Comparison of ENCODE assay signal across 10 cellular contexts in the genomic region with DNA sequence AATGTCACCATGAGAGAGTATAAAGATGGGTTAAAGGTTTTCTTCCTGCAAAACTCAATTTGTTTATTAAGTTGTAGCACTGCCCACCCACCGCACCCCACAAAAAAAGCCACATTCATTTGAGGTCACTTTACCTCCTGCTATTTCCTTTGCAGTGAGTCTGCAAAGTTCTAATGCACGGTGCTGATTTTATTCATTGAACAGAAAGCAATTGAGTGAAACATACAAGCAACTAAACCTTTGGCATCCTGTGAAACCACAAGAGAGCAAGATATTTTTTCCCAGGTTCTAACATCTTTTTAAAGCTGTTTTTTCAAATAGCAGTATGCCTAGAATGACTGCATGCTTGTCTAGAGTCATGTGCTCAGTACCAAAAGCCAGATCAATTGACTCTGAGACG. TPM values are rescaled to one million over a fixed set of nuclear protein-coding genes. Genes with fewer than 3 reads are reported as not detected.
DNase-seq lines count a peak whose midpoint lies in the region; ATAC-seq and TF ChIP-seq lines count a peak whose summit lies in the region.
"Had no signal": no experiment of that assay in that cellular context is flagged by ENCODE, and none has a peak within 500 bp of the region (broad histone marks: within the 10 kb centered on the region; RNA-seq: fewer than 3 reads in every experiment).

No MANE protein-coding gene starts in this region.

- peaks cover 14% of the 10 kb centered on the region for H3K4me1 Mint-ChIP-seq in mesothelial cell of epicardium

- peak; percentile 43 for ATAC-seq in GM19035 (IDR thresholded peaks at IDR 0.05; ENCODE audit: unreplicated experiment)
- peak; percentile 55 for ATAC-seq in HG03460 (IDR thresholded peaks at IDR 0.05; ENCODE audit: unreplicated experiment)
- no peak for ATAC-seq in esophagus mucosa

- H3K36me3 Mint-ChIP-seq in mesothelial cell of epicardium, result no peaks in the 10 kb centered on the region

- H3K27me3 ChIP-seq in brain microvascular endothelial cell (replicated peaks), result no peaks in the 10 kb centered on the region

- no peak overlapping the region for H3K4me3 Mint-ChIP-seq in mesothelial cell of epicardium

- H3K27me3 Mint-ChIP-seq in mesothelial cell of epicardium (ENCODE audit: low read depth), result no peaks in the 10 kb centered on the region

- H3K27ac ChIP-seq in brain microvascular endothelial cell, result peak overlapping the region; percentile 81

- in situ Hi-C loops in brain microvascular endothelial cell (cut with HindIII; ENCODE audit: low pct_ligation_motif_present, low sequenced_read_pairs), result no loop called here

- H3K9me3 Mint-ChIP-seq in mesothelial cell of epicardium, result peaks cover 3% of the 10 kb centered on the region

- no peak for TF ChIP-seq CTCF in AG10803 (conservative IDR thresholded peaks at IDR 0.05; ENCODE audit: low read length)
- TF ChIP-seq CTCF in brain microvascular endothelial cell (IDR thresholded peaks at IDR 0.05; ENCODE audit: low read depth, low read length, missing control alignments), result no peak
- TF ChIP-seq CTCF in mesothelial cell of epicardium (IDR thresholded peaks at IDR 0.05; ENCODE audit: unreplicated experiment), result no peak

- DNase-seq in AG10803 (ENCODE audit: low read depth) (peak; percentile 24), brain microvascular endothelial cell (peak; percentile 38), mesothelial cell of epicardium (ENCODE audit: low spot score in 2 of 2, unreplicated experiment in 2 of 2) (no peak), NCI-H1092 (lab: John Stamatoyannopoulos, UW) (no peak), DMS 273 (lab: John Stamatoyannopoulos, UW; ENCODE audit: unreplicated experiment) (no peak)
- DNase-seq: activated CD8-positive, alpha-beta memory T cell treated with anti-CD3 and anti-CD28 coated beads, Interleukin-2, amount 50 U/mL, for 4 hours; NCI-H1436 had no signal

- H3K36me3 ChIP-seq in brain microvascular endothelial cell (replicated peaks), result peaks cover 2% of the 10 kb centered on the region

- H3K4me3 ChIP-seq in AG10803 (ENCODE audit: low read length), result no peak overlapping the region
- no peak overlapping the region for H3K4me3 ChIP-seq in brain microvascular endothelial cell (ENCODE audit: low read depth, low read length)

- no peak overlapping the region for H3K27ac Mint-ChIP-seq in mesothelial cell of epicardium

RNA-seq across cellular contexts. Expression of a gene that starts 39.0 kb away (rescaled TPM):
- total RNA-seq in mesothelial cell of epicardium (51.3 to 53.3 TPM (median 51.9 TPM) in 3 replicates), esophagus mucosa (24.4 TPM)

Comparison
In these comparisons a context has a peak if more than half of its experiments do, and no peak if none do; other contexts are left out.
1. DNase-seq: peak in AG10803 (single experiment) and brain microvascular endothelial cell (single experiment); none in mesothelial cell of epicardium (0 of 2), NCI-H1092 (single experiment) and DMS 273 (single experiment).